8 cellular contexts compared by ENCODE assay signal in the genomic region with DNA sequence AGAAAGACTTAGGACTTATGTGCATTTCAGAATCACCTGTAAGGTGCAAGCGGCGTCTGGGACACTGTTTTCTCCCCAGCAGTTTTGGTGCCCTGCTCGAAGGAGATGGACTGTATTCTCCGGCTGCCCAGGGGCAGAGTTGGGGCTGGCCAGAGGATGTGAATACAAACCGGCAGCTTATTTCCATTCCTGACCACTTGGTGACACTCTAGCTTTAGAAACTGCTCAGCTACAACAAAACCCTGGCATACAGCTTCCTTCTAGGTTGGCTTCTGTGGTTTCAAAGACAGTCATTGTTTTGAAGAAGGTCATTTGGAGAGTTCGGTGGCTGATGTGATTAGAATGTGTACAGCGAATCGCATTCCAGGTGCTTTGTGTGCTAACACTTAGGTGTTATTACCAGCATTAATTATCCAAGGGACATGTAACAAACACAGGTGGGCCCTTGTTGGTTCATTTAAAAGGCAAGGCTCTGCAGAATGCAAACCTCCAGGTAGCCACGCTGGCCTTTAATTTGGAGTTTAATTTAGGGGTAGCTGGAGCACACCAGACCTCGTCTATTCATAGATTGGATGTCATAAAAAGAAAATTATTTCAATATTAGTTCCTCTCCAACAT.
A peak's percentile ranks its signal among the peaks of the same experiment; 100 is the strongest.
DNase-seq lines count a peak whose midpoint lies in the region; ATAC-seq and TF ChIP-seq lines count a peak whose summit lies in the region.

No MANE protein-coding gene starts in this region.

- peak overlapping the region; percentile 41 for H3K27ac ChIP-seq in neural cell (ENCODE audit: low read length)

- CTCF ChIA-PET in AG04449 (lab: Yijun Ruan, JAX): interaction anchor here (0.7 to 6.7 kb wide), 26 partner anchors 9 to 808 kb away, joined by 3 to 80 read pairs (median 4); no protein-coding TSS in a partner anchor

- H3K9me2 ChIP-seq in neural cell (ENCODE audit: insufficient read depth, low read length): no peaks in the 10 kb centered on the region

- H3F3A ChIP-seq in neural cell (ENCODE audit: insufficient read depth, low read length, poor library complexity, severe bottlenecking): peaks cover 3% of the 10 kb centered on the region

- H3K9ac ChIP-seq in neural cell (ENCODE audit: low read length): no peak overlapping the region

- TF ChIP-seq EP300 in neural cell (conservative IDR thresholded peaks at IDR 0.05; ENCODE audit: poor library complexity, severe bottlenecking): no peak

- ATAC-seq in GM18499 (IDR thresholded peaks at IDR 0.05; ENCODE audit: insufficient read depth, unreplicated experiment): peak; percentile 95
- ATAC-seq in HG02678 (IDR thresholded peaks at IDR 0.05; ENCODE audit: unreplicated experiment): peak; percentile 91

- no peak overlapping the region for H2AFZ ChIP-seq in neural cell (ENCODE audit: low read depth, low read length)

- H3K9me3 ChIP-seq in neural cell (ENCODE audit: low read length): no peaks in the 10 kb centered on the region

- TF ChIP-seq CTCF in AG04449 (IDR thresholded peaks at IDR 0.05; ENCODE audit: insufficient read depth, low read length, missing control alignments): peak; percentile 72
- TF ChIP-seq CTCF in fibroblast of mammary gland (conservative IDR thresholded peaks at IDR 0.05; ENCODE audit: control insufficient read depth, insufficient read depth, low read depth, low read length): peak; percentile 84
- TF ChIP-seq CTCF in neural cell (IDR thresholded peaks at IDR 0.05; ENCODE audit: poor library complexity, severe bottlenecking): peak; percentile 94

- H3K4me2 ChIP-seq in neural cell (ENCODE audit: low read length): no peak overlapping the region

- H3K4me3 ChIP-seq in AG04449 (ENCODE audit: low read depth, low read length) (no peak overlapping the region), fibroblast of mammary gland (ENCODE audit: control insufficient read depth, low read depth, low read length) (no peak overlapping the region), neural cell (ENCODE audit: low read length) (no peak overlapping the region)

- H3K27me3 ChIP-seq in neural cell (ENCODE audit: insufficient read depth, low read depth, low read length): no peaks in the 10 kb centered on the region

- no peaks in the 10 kb centered on the region for H3K36me3 ChIP-seq in neural cell (ENCODE audit: insufficient read depth, low read length)

- H4K20me1 ChIP-seq in neural cell (ENCODE audit: insufficient read depth): no peaks in the 10 kb centered on the region

- POLR2A ChIA-PET in AG04449 (lab: Yijun Ruan, JAX): no interaction called here

- peak; percentile 21 for DNase-seq in AG04449 (ENCODE audit: low read depth, low spot score)
- peak; percentile 75 for DNase-seq in NAMALWA (ENCODE audit: low spot score)
- peak; percentile 81 for DNase-seq in SW480 (ENCODE audit: low spot score)
- peak; percentile 85 for DNase-seq in fibroblast of mammary gland (ENCODE audit: low read depth)
- DNase-seq in stimulated activated CD8-positive, alpha-beta memory T cell treated with anti-CD3 and anti-CD28 coated beads, Interleukin-4, amount 100 ng/mL, for 48 hours: no peak

- no peaks in the 10 kb centered on the region for H3K79me2 ChIP-seq in neural cell (replicated peaks; ENCODE audit: insufficient read depth, low read length)

- peak; percentile 94 for TF ChIP-seq RAD21 in neural cell (conservative IDR thresholded peaks at IDR 0.05)

TF ChIP-seq in neural cell, 6 proteins besides CTCF, POLR2A, EP300 and RAD21:
- no peak for TF ChIP-seq EZH2 (IDR thresholded peaks at IDR 0.05; ENCODE audit: borderline replicate concordance, insufficient read depth, low read length, poor library complexity, severe bottlenecking)
- TF ChIP-seq TAF1 (IDR thresholded peaks at IDR 0.05; ENCODE audit: low read depth): no peak
- peak; percentile 89 for TF ChIP-seq SMC3 (conservative IDR thresholded peaks at IDR 0.05; ENCODE audit: poor library complexity)
